In the genomic region with DNA sequence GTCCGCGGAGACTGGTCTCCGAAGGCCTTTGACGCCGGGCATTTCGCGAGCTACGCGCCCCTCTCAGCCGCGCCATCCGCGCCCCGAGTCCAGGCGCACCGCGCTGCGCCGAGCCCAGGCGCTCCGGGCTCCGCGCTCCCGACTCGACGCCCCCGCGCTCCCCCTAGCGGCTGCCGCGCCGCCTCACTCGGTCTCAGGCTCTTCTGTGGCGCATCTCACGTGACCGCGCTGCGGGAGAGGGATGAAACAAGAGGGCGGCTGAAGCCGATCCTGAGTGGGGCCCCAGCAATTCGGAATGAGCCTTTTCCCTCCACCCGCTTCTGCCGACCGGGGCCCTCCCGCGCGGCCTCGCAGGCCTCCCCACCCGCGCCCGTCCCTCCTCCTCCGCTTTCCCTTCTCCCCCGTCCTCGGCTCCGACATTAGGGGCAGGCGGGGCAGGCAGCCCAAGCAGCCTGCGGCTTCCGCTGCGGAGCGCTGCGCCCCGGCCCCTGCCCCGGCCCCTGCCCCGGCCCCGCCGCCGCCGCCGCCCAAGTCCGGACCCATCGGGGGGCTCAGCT, we compare ENCODE assay signal across 8 cellular contexts. TPM values are rescaled to one million over a fixed set of nuclear protein-coding genes. Genes with fewer than 3 reads are reported as not detected.
DNase-seq lines count a peak whose midpoint lies in the region; ATAC-seq and TF ChIP-seq lines count a peak whose summit lies in the region.

No MANE protein-coding gene starts in this region.

- H3K36me3 Mint-ChIP-seq in activated T-helper 17 cell treated with anti-CD3 and anti-CD28 coated beads, Interleukin-2, amount 50 U/mL, for 72 hours (ENCODE audit: low read depth): peaks cover 33% of the 10 kb centered on the region

- peak; percentile 89 for ATAC-seq in GM21717 (IDR thresholded peaks at IDR 0.05; ENCODE audit: unreplicated experiment)
- ATAC-seq in activated T-helper 17 cell treated with anti-CD3 and anti-CD28 coated beads, Interleukin-2, amount 50 U/mL, for 72 hours (replicated peaks): peak; percentile 89

- H3K27me3 ChIP-seq in DOHH2 (ENCODE audit: control insufficient read depth, low read length): no peaks in the 10 kb centered on the region; the same call in 1 of the 2 replicates
- no peaks in the 10 kb centered on the region for H3K27me3 ChIP-seq in Peyer's patch
- H3K27me3 ChIP-seq in neural cell (ENCODE audit: insufficient read depth, low read depth, low read length): peaks cover 45% of the 10 kb centered on the region
- H3K27me3 ChIP-seq in stomach: peaks cover 0 to 21% (median 9%) of the 10 kb centered on the region in 3 donors

- H3K27ac ChIP-seq in DOHH2 (ENCODE audit: low read depth, low read length): peak overlapping the region; percentile 88
- H3K27ac ChIP-seq in Peyer's patch: peak overlapping the region; percentile 89 to 99 (median 92)
- peak overlapping the region; percentile 77 for H3K27ac ChIP-seq in neural cell (ENCODE audit: low read length)
- peak overlapping the region; percentile 83 to 93 (median 88) for H3K27ac ChIP-seq in stomach

- peak; percentile 55 for TF ChIP-seq RAD21 in neural cell (conservative IDR thresholded peaks at IDR 0.05)

- intact Hi-C loops in stomach (cut with DNase I; ENCODE audit: low total_unique reads): no loop called here

- H3K4me3 Mint-ChIP-seq in activated T-helper 17 cell treated with anti-CD3 and anti-CD28 coated beads, Interleukin-2, amount 50 U/mL, for 72 hours: peak overlapping the region; percentile 96

- H3K36me3 ChIP-seq in DOHH2 (ENCODE audit: control insufficient read depth, low read length) (peaks cover 36% of the 10 kb centered on the region), Peyer's patch (no peaks in the 10 kb centered on the region), neural cell (ENCODE audit: insufficient read depth, low read length) (no peaks in the 10 kb centered on the region), stomach (peaks cover 0 to 14% (median 6%) of the 10 kb centered on the region in 4 donors)

- H2AFZ ChIP-seq in neural cell (ENCODE audit: low read depth, low read length): no peak overlapping the region

- peaks cover 11% of the 10 kb centered on the region for H3K4me1 Mint-ChIP-seq in activated T-helper 17 cell treated with anti-CD3 and anti-CD28 coated beads, Interleukin-2, amount 50 U/mL, for 72 hours

- H3K9me2 ChIP-seq in DOHH2 (replicated peaks; ENCODE audit: control insufficient read depth, low read length): no peaks in the 10 kb centered on the region
- no peaks in the 10 kb centered on the region for H3K9me2 ChIP-seq in neural cell (ENCODE audit: insufficient read depth, low read length)

- H3K4me1 ChIP-seq in DOHH2 (ENCODE audit: control insufficient read depth, low read length): peaks cover 45% of the 10 kb centered on the region
- H3K4me1 ChIP-seq in Peyer's patch: peaks cover 0 to 16% (median 7%) of the 10 kb centered on the region in 4 donors
- peaks cover 10 to 40% (median 29%) of the 10 kb centered on the region in 4 donors for H3K4me1 ChIP-seq in stomach

- H3K27ac Mint-ChIP-seq in activated T-helper 17 cell treated with anti-CD3 and anti-CD28 coated beads, Interleukin-2, amount 50 U/mL, for 72 hours: no peak overlapping the region

- no peaks in the 10 kb centered on the region for H3K9me3 ChIP-seq in DOHH2 (ENCODE audit: control insufficient read depth, insufficient read depth, low read length)
- no peaks in the 10 kb centered on the region for H3K9me3 ChIP-seq in Peyer's patch
- no peaks in the 10 kb centered on the region for H3K9me3 ChIP-seq in neural cell (ENCODE audit: low read length)
- H3K9me3 ChIP-seq in stomach: no peaks in the 10 kb centered on the region

- peak overlapping the region; percentile 82 for H3K9ac ChIP-seq in neural cell (ENCODE audit: low read length)

- H4K20me1 ChIP-seq in DOHH2 (ENCODE audit: control insufficient read depth, insufficient read depth, low read depth, low read length): no peaks in the 10 kb centered on the region
- H4K20me1 ChIP-seq in neural cell (ENCODE audit: insufficient read depth): no peaks in the 10 kb centered on the region

- DNase-seq in Jurkat, Clone E6-1 (ENCODE audit: low read depth, low spot score): peak; percentile 81
- DNase-seq in Peyer's patch (peak; percentile 93 to 97 (median 97)), fibroblast of the aortic adventitia (ENCODE audit: low read depth) (peak; percentile 82), stomach (peak; percentile 92)

- TF ChIP-seq POLR2A in Peyer's patch (IDR thresholded peaks at IDR 0.05): peak in 1 of 2 donors; percentile 56
- TF ChIP-seq POLR2A in stomach (IDR thresholded peaks at IDR 0.05): no peak

- no peaks in the 10 kb centered on the region for H3K9me3 Mint-ChIP-seq in activated T-helper 17 cell treated with anti-CD3 and anti-CD28 coated beads, Interleukin-2, amount 50 U/mL, for 72 hours

- peaks cover 13% of the 10 kb centered on the region for H3F3A ChIP-seq in DOHH2 (ENCODE audit: control insufficient read depth, insufficient read depth)
- H3F3A ChIP-seq in neural cell (ENCODE audit: insufficient read depth, low read length, poor library complexity, severe bottlenecking): no peaks in the 10 kb centered on the region

- peak; percentile 82 for TF ChIP-seq CTCF in DOHH2 (IDR thresholded peaks at IDR 0.05; ENCODE audit: low read depth, low read length, poor library complexity, severe bottlenecking)
- TF ChIP-seq CTCF in Peyer's patch (IDR thresholded peaks at IDR 0.05): peak; percentile 82 to 96 (median 94)
- TF ChIP-seq CTCF in fibroblast of the aortic adventitia (IDR thresholded peaks at IDR 0.05; ENCODE audit: insufficient read depth, low read length): peak; percentile 77
- TF ChIP-seq CTCF in neural cell (IDR thresholded peaks at IDR 0.05; ENCODE audit: poor library complexity, severe bottlenecking): peak; percentile 95
- TF ChIP-seq CTCF in stomach (IDR thresholded peaks at IDR 0.05): peak in 5 of 7 experiments; percentile 66 to 93 (median 89)

- H3K4me2 ChIP-seq in DOHH2 (ENCODE audit: low read length): peak overlapping the region; percentile 92
- no peak overlapping the region for H3K4me2 ChIP-seq in neural cell (ENCODE audit: low read length)

- peak overlapping the region; percentile 95 for H3K4me3 ChIP-seq in DOHH2 (ENCODE audit: low read length)
- peak overlapping the region; percentile 60 for H3K4me3 ChIP-seq in Jurkat, Clone E6-1 (ENCODE audit: low read length)
- H3K4me3 ChIP-seq in Peyer's patch: peak overlapping the region; percentile 72 to 88 (median 80)
- H3K4me3 ChIP-seq in fibroblast of the aortic adventitia (ENCODE audit: low read depth, low read length): peak overlapping the region; percentile 85
- H3K4me3 ChIP-seq in neural cell (ENCODE audit: low read length): peak overlapping the region; percentile 77
- peak overlapping the region; percentile 71 to 93 (median 84) for H3K4me3 ChIP-seq in stomach

- peaks cover 40% of the 10 kb centered on the region for H3K79me2 ChIP-seq in DOHH2 (ENCODE audit: control insufficient read depth, low read length)
- H3K79me2 ChIP-seq in neural cell (replicated peaks; ENCODE audit: insufficient read depth, low read length): peaks cover 12% of the 10 kb centered on the region

- WGBS in stomach, 5 donors: 0 to 1% (median 0%) methylated on average over 7 to 70 of the region's 71 CpGs

- TF ChIP-seq EP300 in neural cell (conservative IDR thresholded peaks at IDR 0.05; ENCODE audit: poor library complexity, severe bottlenecking) (peak; percentile 18), stomach (IDR thresholded peaks at IDR 0.05) (no peak)

- no peaks in the 10 kb centered on the region for H3K27me3 Mint-ChIP-seq in activated T-helper 17 cell treated with anti-CD3 and anti-CD28 coated beads, Interleukin-2, amount 50 U/mL, for 72 hours

TF ChIP-seq in neural cell, 6 proteins besides CTCF, POLR2A, EP300 and RAD21:
- TF ChIP-seq POLR2AphosphoS5 (IDR thresholded peaks at IDR 0.05) (peak; percentile 86), EZH2 (IDR thresholded peaks at IDR 0.05; ENCODE audit: borderline replicate concordance, insufficient read depth, low read length, poor library complexity, severe bottlenecking) (no peak), TAF1 (IDR thresholded peaks at IDR 0.05; ENCODE audit: low read depth) (peak; percentile 56), SMC3 (conservative IDR thresholded peaks at IDR 0.05; ENCODE audit: poor library complexity) (peak; percentile 68), MXI1 (conservative IDR thresholded peaks at IDR 0.05; ENCODE audit: poor library complexity, severe bottlenecking) (peak; percentile 40)
- TF ChIP-seq, protein P1, sequence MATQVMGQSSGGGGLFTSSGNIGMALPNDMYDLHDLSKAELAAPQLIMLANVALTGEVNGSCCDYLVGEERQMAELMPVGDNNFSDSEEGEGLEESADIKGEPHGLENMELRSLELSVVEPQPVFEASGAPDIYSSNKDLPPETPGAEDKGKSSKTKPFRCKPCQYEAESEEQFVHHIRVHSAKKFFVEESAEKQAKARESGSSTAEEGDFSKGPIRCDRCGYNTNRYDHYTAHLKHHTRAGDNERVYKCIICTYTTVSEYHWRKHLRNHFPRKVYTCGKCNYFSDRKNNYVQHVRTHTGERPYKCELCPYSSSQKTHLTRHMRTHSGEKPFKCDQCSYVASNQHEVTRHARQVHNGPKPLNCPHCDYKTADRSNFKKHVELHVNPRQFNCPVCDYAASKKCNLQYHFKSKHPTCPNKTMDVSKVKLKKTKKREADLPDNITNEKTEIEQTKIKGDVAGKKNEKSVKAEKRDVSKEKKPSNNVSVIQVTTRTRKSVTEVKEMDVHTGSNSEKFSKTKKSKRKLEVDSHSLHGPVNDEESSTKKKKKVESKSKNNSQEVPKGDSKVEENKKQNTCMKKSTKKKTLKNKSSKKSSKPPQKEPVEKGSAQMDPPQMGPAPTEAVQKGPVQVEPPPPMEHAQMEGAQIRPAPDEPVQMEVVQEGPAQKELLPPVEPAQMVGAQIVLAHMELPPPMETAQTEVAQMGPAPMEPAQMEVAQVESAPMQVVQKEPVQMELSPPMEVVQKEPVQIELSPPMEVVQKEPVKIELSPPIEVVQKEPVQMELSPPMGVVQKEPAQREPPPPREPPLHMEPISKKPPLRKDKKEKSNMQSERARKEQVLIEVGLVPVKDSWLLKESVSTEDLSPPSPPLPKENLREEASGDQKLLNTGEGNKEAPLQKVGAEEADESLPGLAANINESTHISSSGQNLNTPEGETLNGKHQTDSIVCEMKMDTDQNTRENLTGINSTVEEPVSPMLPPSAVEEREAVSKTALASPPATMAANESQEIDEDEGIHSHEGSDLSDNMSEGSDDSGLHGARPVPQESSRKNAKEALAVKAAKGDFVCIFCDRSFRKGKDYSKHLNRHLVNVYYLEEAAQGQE (IDR thresholded peaks at IDR 0.05; ENCODE audit: borderline replicate concordance): no peak

RNA-seq across cellular contexts. Expression of a gene that starts 42.5 kb away (rescaled TPM):
- 104 TPM for polyA plus RNA-seq in Jurkat, Clone E6-1 (2012; ENCODE audit: insufficient read depth, insufficient read length)
- 10 to 100 TPM; 18.0 to 38.8 (median 31.2) TPM for total RNA-seq in Peyer's patch
- total RNA-seq in activated T-helper 17 cell treated with anti-CD3 and anti-CD28 coated beads, Interleukin-2, amount 50 U/mL, for 72 hours: 100 to 1,000 TPM; 100 to 112 TPM
- total RNA-seq in fibroblast of the aortic adventitia (ENCODE audit: low replicate concordance): 89.7 and 170 TPM in 2 replicates
- 131 and 158 TPM in 2 replicates for polyA plus RNA-seq in neural cell
- polyA minus RNA-seq in neural cell: 71.5 and 80.3 TPM in 2 replicates
- 10 to 100 TPM in 4 of 5 donors, 1 to 10 TPM in 1; 1.2 to 73.2 (median 30.7) TPM for total RNA-seq in stomach
- 10 to 100 TPM; 46.3 to 61.7 (median 47.7) TPM for polyA plus RNA-seq in stomach

Comparison
In these comparisons a context has a peak if more than half of its experiments do, and no peak if none do; other contexts are left out.
1. Peak in every context shown above with its lines: DNase-seq, ATAC-seq, H3K4me3 ChIP-seq and H3K27ac ChIP-seq.